In the genomic region with DNA sequence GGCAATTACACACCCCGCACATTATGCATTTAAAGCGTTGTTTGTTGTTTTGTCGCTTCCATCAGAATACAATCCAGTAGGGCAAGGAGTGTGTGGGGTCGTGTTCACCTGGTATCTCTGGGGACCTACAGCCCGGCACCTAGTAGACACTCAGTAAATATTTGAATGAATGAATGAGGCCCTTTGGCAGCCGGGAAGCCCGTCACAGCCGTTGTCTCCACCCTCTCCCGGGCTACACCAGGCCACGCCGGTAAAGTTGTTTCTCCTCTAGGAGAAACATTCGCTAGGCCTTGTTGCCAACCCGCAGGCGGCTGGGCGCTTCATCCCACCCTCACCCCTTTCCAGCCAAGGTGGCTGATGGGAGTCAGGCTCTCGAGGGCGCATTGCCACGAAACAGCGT, we compare ENCODE assay signal across 8 cellular contexts. TPM values are rescaled to one million over a fixed set of nuclear protein-coding genes. Genes with fewer than 3 reads are reported as not detected.
DNase-seq lines count a peak whose midpoint lies in the region; ATAC-seq and TF ChIP-seq lines count a peak whose summit lies in the region.

No MANE protein-coding gene starts in this region.

- H3K27me3 ChIP-seq in BLaER1 treated with 17β-estradiol and CSF1 and Interleukin-3, amounts not matched to agents 10 nM and 100 nM: no peaks in the 10 kb centered on the region
- H3K27me3 ChIP-seq in body of pancreas: no peaks in the 10 kb centered on the region
- no peaks in the 10 kb centered on the region for H3K27me3 ChIP-seq in left lung
- H3K27me3 ChIP-seq in thymus (ENCODE audit: control insufficient read depth, insufficient read depth): no peaks in the 10 kb centered on the region

- H3K4me2 ChIP-seq in BLaER1 treated with 17β-estradiol and CSF1 and Interleukin-3, amounts not matched to agents 10 nM and 100 nM: peak overlapping the region; percentile 77 to 95 (median 93)

- H3K9ac ChIP-seq in BLaER1 treated with 17β-estradiol and CSF1 and Interleukin-3, amounts not matched to agents 10 nM and 100 nM: peak overlapping the region; percentile 87 to 97 (median 93)

- TF ChIP-seq CTCF in body of pancreas (IDR thresholded peaks at IDR 0.05): no peak
- TF ChIP-seq CTCF in left lung (IDR thresholded peaks at IDR 0.05): no peak

- 9 to 16% methylated on average over 12 to 19 of the region's 19 CpGs for WGBS in body of pancreas, 2 donors
- 12% methylated on average over 19 of the region's 19 CpGs for WGBS in thymus

- H3K4me1 ChIP-seq in BLaER1 treated with 17β-estradiol and CSF1 and Interleukin-3, amounts not matched to agents 10 nM and 100 nM: peaks cover 28 to 77% (median 45%) of the 10 kb centered on the region in 10 experiments
- H3K4me1 ChIP-seq in body of pancreas: peaks cover 35% of the 10 kb centered on the region
- peaks cover 20 to 47% of the 10 kb centered on the region in 2 donors for H3K4me1 ChIP-seq in left lung
- H3K4me1 ChIP-seq in thymus (ENCODE audit: control insufficient read depth, insufficient read depth, low read length): peaks cover 11% of the 10 kb centered on the region

- peak; percentile 14 for ATAC-seq in GM21447 (IDR thresholded peaks at IDR 0.05; ENCODE audit: unreplicated experiment)
- ATAC-seq in body of pancreas: peak; percentile 15
- peak; percentile 17 for ATAC-seq in left lung

- H3K36me3 ChIP-seq in BLaER1 treated with 17β-estradiol and CSF1 and Interleukin-3, amounts not matched to agents 10 nM and 100 nM: peaks cover 0 to 18% (median 2%) of the 10 kb centered on the region in 11 experiments; a peak in 8 of 22 replicates
- H3K36me3 ChIP-seq in body of pancreas (replicated peaks in 1 of 2; ENCODE audit: insufficient read depth in 1 of 2, low read depth in 2 of 2) (no peaks in the 10 kb centered on the region), left lung (no peaks in the 10 kb centered on the region), thymus (ENCODE audit: control insufficient read depth, insufficient read depth) (no peaks in the 10 kb centered on the region)

- TF ChIP-seq POLR2A in body of pancreas (IDR thresholded peaks at IDR 0.05): no peak

- H3K27ac ChIP-seq in BLaER1 treated with 17β-estradiol and CSF1 and Interleukin-3, amounts not matched to agents 10 nM and 100 nM: peak overlapping the region; percentile 86 to 98 (median 94)
- H3K27ac ChIP-seq in body of pancreas (peak overlapping the region; percentile 97 to 99 (median 98)), left lung (peak overlapping the region; percentile 98 to 100), thymus (ENCODE audit: low read depth) (peak overlapping the region; percentile 93)

- DNase-seq in Jurkat, Clone E6-1 (ENCODE audit: low read depth, low spot score): peak; percentile 17
- DNase-seq in body of pancreas (no peak), left lung (no peak), OCI-M2 (lab: John Stamatoyannopoulos, UW; ENCODE audit: unreplicated experiment) (no peak), posterior vena cava (ENCODE audit: low spot score) (no peak)

- intact Hi-C loops in body of pancreas (cut with DNase I) (no loop called here), left lung (cut with DNase I) (no loop called here), posterior vena cava (cut with DNase I) (loop anchor here in 1 of 2 donors (10.0 kb wide), 1 partner anchor 49 kb away; no protein-coding TSS in a partner anchor)

- peaks cover 0 to 30% (median 24%) of the 10 kb centered on the region in 11 experiments; a peak in 13 of 22 replicates for H4K20me1 ChIP-seq in BLaER1 treated with 17β-estradiol and CSF1 and Interleukin-3, amounts not matched to agents 10 nM and 100 nM

- no peaks in the 10 kb centered on the region for H3K9me3 ChIP-seq in BLaER1 treated with 17β-estradiol and CSF1 and Interleukin-3, amounts not matched to agents 10 nM and 100 nM (replicated peaks in 1 of 11)
- H3K9me3 ChIP-seq in body of pancreas: no peaks in the 10 kb centered on the region
- no peaks in the 10 kb centered on the region for H3K9me3 ChIP-seq in left lung
- no peaks in the 10 kb centered on the region for H3K9me3 ChIP-seq in thymus (ENCODE audit: control insufficient read depth)

- peak overlapping the region; percentile 70 to 92 (median 80) for H3K4me3 ChIP-seq in BLaER1 treated with 17β-estradiol and CSF1 and Interleukin-3, amounts not matched to agents 10 nM and 100 nM
- H3K4me3 ChIP-seq in Jurkat, Clone E6-1 (ENCODE audit: low read length): peak overlapping the region; percentile 74
- H3K4me3 ChIP-seq in body of pancreas: peak overlapping the region; percentile 68 to 80
- peak overlapping the region; percentile 81 to 94 for H3K4me3 ChIP-seq in left lung
- peak overlapping the region; percentile 85 for H3K4me3 ChIP-seq in thymus (ENCODE audit: low read length)

RNA-seq across cellular contexts. Expression of a gene that starts 0.9 kb away (rescaled TPM):
- polyA plus RNA-seq in Jurkat, Clone E6-1 (2012; ENCODE audit: insufficient read depth, insufficient read length): 4.6 TPM
- total RNA-seq in body of pancreas: 10 to 100 TPM in 1 of 2 donors, 1 to 10 TPM in 1; 6.6 to 11.7 TPM
- 10 to 100 TPM; 15.0 to 27.3 TPM for total RNA-seq in left lung
- 13.9 TPM for polyA plus RNA-seq in thymus
- total RNA-seq in posterior vena cava: 10 to 100 TPM; 65.8 to 67.2 TPM
